20 cellular contexts compared by ENCODE assay signal in the genomic region with DNA sequence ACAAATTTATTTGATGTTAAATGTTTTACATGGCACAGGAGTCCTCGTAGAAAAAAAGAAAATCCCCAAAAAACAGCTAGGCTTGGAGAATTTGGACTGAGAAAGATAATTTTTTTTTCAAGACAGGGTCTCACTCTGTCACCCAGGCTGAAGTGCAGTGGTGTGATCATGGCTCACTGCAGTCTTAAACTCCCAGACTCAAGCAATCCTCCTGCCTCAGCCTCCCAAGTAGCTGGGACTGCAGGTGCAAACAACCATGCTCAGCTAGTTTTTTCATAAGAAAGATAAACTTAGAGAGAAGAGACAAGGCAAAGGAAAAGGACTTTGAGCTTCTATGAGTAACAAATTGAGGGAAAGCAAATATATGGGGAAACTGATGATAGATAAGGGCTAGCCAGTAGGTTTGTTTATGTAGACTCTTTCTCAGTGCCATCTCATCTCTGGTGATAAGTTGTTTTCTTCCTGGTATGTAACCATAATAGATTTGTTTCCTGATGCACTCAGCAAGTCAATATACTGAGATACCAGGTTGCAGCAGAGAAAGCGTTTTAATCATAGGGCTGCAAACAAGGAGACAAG.
"Had no signal": no experiment of that assay in that cellular context is flagged by ENCODE, and none has a peak within 500 bp of the region (broad histone marks: within the 10 kb centered on the region; RNA-seq: fewer than 3 reads in every experiment).

No MANE protein-coding gene starts in this region.

- ATAC-seq: activated naive CD4-positive, alpha-beta T cell treated with anti-CD3 and anti-CD28 coated beads, Interleukin-2, amount 50 U/mL, for 72 hours; mucosa of descending colon; upper lobe of right lung had no signal

- H3K4me3 Mint-ChIP-seq: nephron had no signal

- H3K27ac ChIP-seq: left ventricle myocardium inferior, spleen, suprapubic skin, tibial artery, upper lobe of right lung had no signal

- H3K36me3 Mint-ChIP-seq: activated naive CD4-positive, alpha-beta T cell treated with anti-CD3 and anti-CD28 coated beads, Interleukin-2, amount 50 U/mL, for 72 hours had no signal

- H3K27ac Mint-ChIP-seq: nephron had no signal

- DNase-seq: activated CD4-positive, alpha-beta T cell treated with anti-CD3 and anti-CD28 coated beads for 48 hours; activated CD4-positive, alpha-beta T cell treated with anti-CD3 and anti-CD28 coated beads, Interleukin-2, amount 50 U/mL, for 48 hours; activated CD8-positive, alpha-beta memory T cell treated with anti-CD3 and anti-CD28 coated beads, Interleukin-2, amount 50 U/mL, for 4 hours; activated naive CD4-positive, alpha-beta T cell; activated T-cell treated with anti-CD3 and anti-CD28 coated beads, Interleukin-2, amount 50 U/mL, for 1 hour; anterior cingulate cortex; dermis blood vessel endothelial cell; effector CD4-positive, alpha-beta T cell; islet precursor cell; left ventricle myocardium inferior; mucosa of descending colon; posterior cingulate gyrus; right cardiac atrium; spleen; stimulated activated naive CD4-positive, alpha-beta T cell; tibial artery; upper lobe of right lung had no signal

- H3K36me3 ChIP-seq: left ventricle myocardium inferior, spleen, suprapubic skin, tibial artery, upper lobe of right lung had no signal

- H3K9me3 ChIP-seq: left ventricle myocardium inferior, mucosa of descending colon, suprapubic skin, tibial artery, upper lobe of right lung had no signal

- H3K4me3 ChIP-seq: left ventricle myocardium inferior, mucosa of descending colon, spleen, suprapubic skin, tibial artery, upper lobe of right lung had no signal

- H3K4me1 ChIP-seq: left ventricle myocardium inferior, suprapubic skin, tibial artery, upper lobe of right lung had no signal

- H3K27me3 ChIP-seq: suprapubic skin, upper lobe of right lung had no signal

- H3K9me3 Mint-ChIP-seq: activated naive CD4-positive, alpha-beta T cell treated with anti-CD3 and anti-CD28 coated beads, Interleukin-2, amount 50 U/mL, for 72 hours had no signal

- H3K4me1 Mint-ChIP-seq: nephron had no signal
